Comparison of ENCODE assay signal across 9 cellular contexts in the genomic region with DNA sequence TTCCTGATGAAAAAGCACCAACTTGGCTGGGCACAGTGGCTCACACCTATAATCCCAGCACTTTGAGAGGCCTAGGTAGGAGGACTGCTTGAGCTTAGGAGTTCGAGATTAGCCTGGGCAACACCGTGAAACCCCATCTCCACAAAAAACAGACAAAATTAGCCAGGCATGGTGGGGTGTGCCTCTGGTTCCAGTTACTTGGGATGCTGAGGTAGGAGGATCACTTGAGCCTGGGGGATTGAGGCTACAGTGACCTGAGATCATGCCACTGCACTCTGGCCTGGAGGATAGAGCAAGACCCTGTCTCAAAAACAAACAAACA. TPM values are rescaled to one million over a fixed set of nuclear protein-coding genes. Genes with fewer than 3 reads are reported as not detected.
DNase-seq lines count a peak whose midpoint lies in the region; ATAC-seq and TF ChIP-seq lines count a peak whose summit lies in the region.
"Had no signal": no experiment of that assay in that cellular context is flagged by ENCODE, and none has a peak within 500 bp of the region (broad histone marks: within the 10 kb centered on the region; RNA-seq: fewer than 3 reads in every experiment).

No MANE protein-coding gene starts in this region.

- H3K36me3 Mint-ChIP-seq in endodermal cell (ENCODE audit: low read depth): peaks cover 29% of the 10 kb centered on the region

- H3K9me2 ChIP-seq in SK-N-SH: no peaks in the 10 kb centered on the region
- H3K9me2 ChIP-seq in PC-3 (replicated peaks; ENCODE audit: low read length): no peaks in the 10 kb centered on the region

- WGBS in SK-N-SH (ENCODE audit: low lambda C conversion rate): 100% methylated on average over 2 of the region's 2 CpGs
- WGBS in endodermal cell (ENCODE audit: insufficient coverage in 1 of 2, insufficient read length in 1 of 2), 2 experiments: 100% methylated on average over 2 of the region's 2 CpGs; no CpG with 5 or more reads in 1 of the 2 experiments

- H3F3A ChIP-seq in SK-N-SH (replicated peaks; ENCODE audit: insufficient read depth): no peaks in the 10 kb centered on the region
- no peaks in the 10 kb centered on the region for H3F3A ChIP-seq in PC-3 (ENCODE audit: low read length, unreplicated experiment)

- H3K4me2 ChIP-seq in SK-N-SH: peak overlapping the region; percentile 50; the same call in 1 of the 2 replicates
- peak overlapping the region; percentile 57; the same call in 1 of the 2 replicates for H3K4me2 ChIP-seq in PC-3 (ENCODE audit: low read length)

- no peak overlapping the region for H3K4me3 ChIP-seq in SK-N-SH (ENCODE audit: low read depth in 2 of 2, low read length in 1 of 2)
- H3K4me3 ChIP-seq in PC-3 (ENCODE audit: low read length): peak overlapping the region; percentile 15; the same call in 1 of the 2 replicates
- H3K4me3 ChIP-seq in endodermal cell (ENCODE audit: low read length): peak overlapping the region; percentile 50
- H3K4me3 ChIP-seq in skeletal muscle tissue (ENCODE audit: low read length in 3 of 3): peak overlapping the region in 1 of 3 donors; percentile 23
- H3K4me3 ChIP-seq in Peyer's patch: no peak overlapping the region
- H3K4me3 ChIP-seq: ascending aorta had no signal

- H3K4me1 Mint-ChIP-seq in endodermal cell: peaks cover 37% of the 10 kb centered on the region

- H3K36me3 ChIP-seq in SK-N-SH (replicated peaks in 1 of 2; ENCODE audit: control insufficient read depth in 1 of 2, insufficient read depth in 2 of 2, low read length in 1 of 2): peaks cover 13 to 15% of the 10 kb centered on the region in 2 experiments
- H3K36me3 ChIP-seq in PC-3 (ENCODE audit: low read depth, low read length): no peaks in the 10 kb centered on the region
- peaks cover 26% of the 10 kb centered on the region for H3K36me3 ChIP-seq in endodermal cell (ENCODE audit: control insufficient read depth, insufficient read depth, low read length)
- peaks cover 7 to 38% (median 33%) of the 10 kb centered on the region in 3 donors for H3K36me3 ChIP-seq in skeletal muscle tissue (ENCODE audit: control insufficient read depth in 3 of 3, insufficient read depth in 3 of 3, low read length in 3 of 3)
- H3K36me3 ChIP-seq in Peyer's patch: peaks cover 0 to 24% (median 0%) of the 10 kb centered on the region in 3 donors

- no peak overlapping the region for H3K27ac Mint-ChIP-seq in endodermal cell

- H3K4me3 Mint-ChIP-seq in endodermal cell: no peak overlapping the region

- no peaks in the 10 kb centered on the region for H3K27me3 Mint-ChIP-seq in endodermal cell (ENCODE audit: insufficient read depth)

- H3K9me3 ChIP-seq in SK-N-SH (no peaks in the 10 kb centered on the region), PC-3 (ENCODE audit: low read length) (no peaks in the 10 kb centered on the region), endodermal cell (ENCODE audit: control insufficient read depth, low read length) (no peaks in the 10 kb centered on the region), skeletal muscle tissue (ENCODE audit: control insufficient read depth in 3 of 3, low read length in 3 of 3) (no peaks in the 10 kb centered on the region), Peyer's patch (no peaks in the 10 kb centered on the region)
- H3K9me3 ChIP-seq: ascending aorta had no signal

- intact Hi-C loops in PC-3 (cut with micrococcal nuclease): no loop called here

- peaks cover 4 to 27% of the 10 kb centered on the region in 2 experiments; a peak in 3 of 4 replicates for H3K4me1 ChIP-seq in SK-N-SH (ENCODE audit: control insufficient read depth in 1 of 2, insufficient read depth in 2 of 2, low read depth in 1 of 2, low read length in 1 of 2)
- H3K4me1 ChIP-seq in PC-3 (ENCODE audit: insufficient read depth, low read length): peaks cover 24% of the 10 kb centered on the region
- H3K4me1 ChIP-seq in endodermal cell (ENCODE audit: control insufficient read depth, insufficient read depth, low read length): peaks cover 3% of the 10 kb centered on the region
- H3K4me1 ChIP-seq in skeletal muscle tissue (ENCODE audit: control insufficient read depth in 3 of 3, insufficient read depth in 3 of 3, low read length in 3 of 3): peaks cover 38 to 59% (median 57%) of the 10 kb centered on the region in 3 donors
- peaks cover 0 to 56% (median 21%) of the 10 kb centered on the region in 4 donors for H3K4me1 ChIP-seq in Peyer's patch

- no peak for TF ChIP-seq EP300 in SK-N-SH (IDR thresholded peaks at IDR 0.05; ENCODE audit: borderline replicate concordance in 1 of 2, low read depth in 1 of 2, low read length in 1 of 2)

- ATAC-seq in SK-N-SH treated with all-trans-retinoic acid at 6 μM for 48 hours (no peak), PC-3 (no peak), HG03108 (IDR thresholded peaks at IDR 0.05; ENCODE audit: unreplicated experiment) (no peak)

- DNase-seq in SK-N-SH (no peak), PC-3 (no peak), endodermal cell (no peak), Peyer's patch (no peak), DMS79 treated with DMSO at 0.1 percent for 48 hours (lab: John Stamatoyannopoulos, UW) (no peak)

- CTCF ChIA-PET in SK-N-SH (lab: Yijun Ruan, JAX) (interaction anchor here (1.1 to 2.1 kb wide), 5 partner anchors 15 to 167 kb away, joined by 3 to 5 read pairs (median 4); no protein-coding TSS in a partner anchor), PC-3 (lab: Charles Lee) (no interaction called here)

- TF ChIP-seq RAD21 in SK-N-SH (IDR thresholded peaks at IDR 0.05; ENCODE audit: low read length): no peak

- no peaks in the 10 kb centered on the region for H3K9me3 Mint-ChIP-seq in endodermal cell

- no peak for TF ChIP-seq POLR2A in Peyer's patch (IDR thresholded peaks at IDR 0.05)

- H3K27me3 ChIP-seq in SK-N-SH (ENCODE audit: insufficient read depth) (no peaks in the 10 kb centered on the region), PC-3 (ENCODE audit: low read length) (no peaks in the 10 kb centered on the region), endodermal cell (ENCODE audit: control insufficient read depth, insufficient read depth, low read length, poor library complexity, severe bottlenecking) (no peaks in the 10 kb centered on the region), skeletal muscle tissue (ENCODE audit: control insufficient read depth in 3 of 3, insufficient read depth in 3 of 3, low read length in 3 of 3) (no peaks in the 10 kb centered on the region), Peyer's patch (no peaks in the 10 kb centered on the region)
- H3K27me3 ChIP-seq: ascending aorta had no signal

- H3K27ac ChIP-seq in SK-N-SH (ENCODE audit: low read depth in 2 of 2, low read length in 1 of 2) (no peak overlapping the region), PC-3 (ENCODE audit: low read length) (no peak overlapping the region), endodermal cell (ENCODE audit: low read depth, low read length) (no peak overlapping the region), skeletal muscle tissue (ENCODE audit: low read depth, low read length) (no peak overlapping the region), Peyer's patch (peak overlapping the region in 2 of 4 donors; percentile 19 to 39)
- H3K27ac ChIP-seq: ascending aorta had no signal

- TF ChIP-seq CTCF in SK-N-SH (IDR thresholded peaks at IDR 0.05) (no peak), PC-3 (conservative IDR thresholded peaks at IDR 0.05; ENCODE audit: low read depth, low read length) (no peak), endodermal cell (conservative IDR thresholded peaks at IDR 0.05) (no peak), Peyer's patch (IDR thresholded peaks at IDR 0.05) (no peak)

- H3K79me2 ChIP-seq in SK-N-SH (ENCODE audit: insufficient read depth) (peaks cover 71% of the 10 kb centered on the region), PC-3 (ENCODE audit: low read length) (peaks cover 47% of the 10 kb centered on the region)

- H3K9ac ChIP-seq in SK-N-SH (no peak overlapping the region), PC-3 (ENCODE audit: low read length) (no peak overlapping the region), endodermal cell (ENCODE audit: extremely low read depth, low read length, poor library complexity, severe bottlenecking) (no peak overlapping the region), skeletal muscle tissue (ENCODE audit: low read depth in 1 of 3, low read length in 3 of 3) (peak overlapping the region in 2 of 3 donors; percentile 2 to 27)

- H4K20me1 ChIP-seq in SK-N-SH (ENCODE audit: insufficient read depth) (no peaks in the 10 kb centered on the region), PC-3 (ENCODE audit: low read length) (no peaks in the 10 kb centered on the region)

- POLR2A ChIA-PET in SK-N-SH (lab: Yijun Ruan, JAX): no interaction called here
- POLR2A ChIA-PET in PC-3 (lab: Charles Lee; ENCODE audit: unreplicated experiment): no interaction called here

- H2AFZ ChIP-seq in SK-N-SH (ENCODE audit: low read depth) (no peak overlapping the region), PC-3 (ENCODE audit: low read length) (no peak overlapping the region)

- no TSS peak for BruUV-seq in PC-3 (replicated peaks; lab: Mats Ljungman, UMichigan)

RNA-seq across cellular contexts. Expression of gene HPS4, which starts 3.0 kb away (rescaled TPM):
- 22.5 and 28.3 TPM in 2 replicates for polyA plus RNA-seq in SK-N-SH (2012; rRNA removed)
- 17.2 and 18.4 TPM in 2 replicates for polyA plus RNA-seq in SK-N-SH (2012; cell fraction: cytosol; rRNA removed)
- polyA plus RNA-seq in SK-N-SH (2012; cell fraction: nucleus; rRNA removed): 76.6 and 90.5 TPM in 2 replicates
- total RNA-seq in PC-3 (2014; rRNA removed): 15.9 and 19.9 TPM in 2 replicates
- total RNA-seq in endodermal cell: 10 to 100 TPM; 41.7 to 57.6 TPM
- 45.7 TPM for polyA plus RNA-seq in endodermal cell (2013, experiment 1 of 2)
- polyA plus RNA-seq in endodermal cell (2013, experiment 2 of 2): 41.7 TPM
- total RNA-seq in skeletal muscle tissue: 20.9 TPM
- 10 to 100 TPM; 22.8 to 74.3 (median 47.0) TPM for total RNA-seq in Peyer's patch

RNA-seq across cellular contexts. Expression of gene SRRD, which starts 3.1 kb away (rescaled TPM):
- 12.9 and 18.0 TPM in 2 replicates for polyA plus RNA-seq in SK-N-SH (2012; rRNA removed)
- polyA plus RNA-seq in SK-N-SH (2012; cell fraction: cytosol; rRNA removed): 20.8 and 25.6 TPM in 2 replicates
- polyA plus RNA-seq in SK-N-SH (2012; cell fraction: nucleus; rRNA removed): 7.2 and 8.4 TPM in 2 replicates
- total RNA-seq in PC-3 (2014; rRNA removed) (17.6 and 21.1 TPM in 2 replicates), endodermal cell (10 to 100 TPM; 27.4 to 30.0 TPM), skeletal muscle tissue (8.9 TPM), Peyer's patch (10 to 100 TPM in 2 of 4 donors, 1 to 10 TPM in 2; 4.2 to 17.3 (median 10.1) TPM)
- 26.7 TPM for polyA plus RNA-seq in endodermal cell (2013, experiment 1 of 2)
- polyA plus RNA-seq in endodermal cell (2013, experiment 2 of 2): 25.2 TPM

RNA-seq across cellular contexts. Expression of gene TFIP11, which starts 31.7 kb away (rescaled TPM):
- polyA plus RNA-seq in SK-N-SH (2012; rRNA removed): 32.8 and 37.5 TPM in 2 replicates
- polyA plus RNA-seq in SK-N-SH (2012; cell fraction: cytosol; rRNA removed): 20.4 and 24.9 TPM in 2 replicates
- 64.2 and 79.7 TPM in 2 replicates for polyA plus RNA-seq in SK-N-SH (2012; cell fraction: nucleus; rRNA removed)
- 22.4 and 33.5 TPM in 2 replicates for total RNA-seq in PC-3 (2014; rRNA removed)
- total RNA-seq in endodermal cell: 10 to 100 TPM; 28.4 to 28.9 TPM
- 21.4 TPM for polyA plus RNA-seq in endodermal cell (2013, experiment 1 of 2)
- 23.5 TPM for polyA plus RNA-seq in endodermal cell (2013, experiment 2 of 2)
- 30.3 TPM for total RNA-seq in skeletal muscle tissue
- total RNA-seq in Peyer's patch: 10 to 100 TPM; 24.0 to 46.2 (median 30.8) TPM

RNA-seq across cellular contexts. Expression of gene ASPHD2, which starts 51.5 kb away (rescaled TPM):
- polyA plus RNA-seq in SK-N-SH (2012; rRNA removed): 2.1 and 2.2 TPM in 2 replicates
- polyA plus RNA-seq in SK-N-SH (2012; cell fraction: cytosol; rRNA removed): 1.6 and 2.1 TPM in 2 replicates
- 1.1 and 1.3 TPM in 2 replicates for polyA plus RNA-seq in SK-N-SH (2012; cell fraction: nucleus; rRNA removed)
- 2.1 and 2.4 TPM in 2 replicates for total RNA-seq in PC-3 (2014; rRNA removed)
- 1 to 10 TPM; 6.0 to 7.3 TPM for total RNA-seq in endodermal cell
- polyA plus RNA-seq in endodermal cell (2013, experiment 1 of 2): 13.9 TPM
- polyA plus RNA-seq in endodermal cell (2013, experiment 2 of 2): 12.9 TPM
- total RNA-seq in skeletal muscle tissue: 1.0 TPM
- total RNA-seq in Peyer's patch: 1 to 10 TPM in 3 of 4 donors, under 1 TPM in 1; 0.95 to 6.6 (median 1.4) TPM

Comparison
In these comparisons a context has a peak if more than half of its experiments do, and no peak if none do; other contexts are left out.
1. H3K4me3 ChIP-seq: peak in PC-3 (single experiment) and endodermal cell (single experiment); none in SK-N-SH (0 of 2) and Peyer's patch (0 of 4).
2. H3K9ac ChIP-seq: peak in skeletal muscle tissue (2 of 3); none in SK-N-SH (single experiment), PC-3 (single experiment) and endodermal cell (single experiment).